Comparison of ENCODE assay signal across 8 cellular contexts in the genomic region with DNA sequence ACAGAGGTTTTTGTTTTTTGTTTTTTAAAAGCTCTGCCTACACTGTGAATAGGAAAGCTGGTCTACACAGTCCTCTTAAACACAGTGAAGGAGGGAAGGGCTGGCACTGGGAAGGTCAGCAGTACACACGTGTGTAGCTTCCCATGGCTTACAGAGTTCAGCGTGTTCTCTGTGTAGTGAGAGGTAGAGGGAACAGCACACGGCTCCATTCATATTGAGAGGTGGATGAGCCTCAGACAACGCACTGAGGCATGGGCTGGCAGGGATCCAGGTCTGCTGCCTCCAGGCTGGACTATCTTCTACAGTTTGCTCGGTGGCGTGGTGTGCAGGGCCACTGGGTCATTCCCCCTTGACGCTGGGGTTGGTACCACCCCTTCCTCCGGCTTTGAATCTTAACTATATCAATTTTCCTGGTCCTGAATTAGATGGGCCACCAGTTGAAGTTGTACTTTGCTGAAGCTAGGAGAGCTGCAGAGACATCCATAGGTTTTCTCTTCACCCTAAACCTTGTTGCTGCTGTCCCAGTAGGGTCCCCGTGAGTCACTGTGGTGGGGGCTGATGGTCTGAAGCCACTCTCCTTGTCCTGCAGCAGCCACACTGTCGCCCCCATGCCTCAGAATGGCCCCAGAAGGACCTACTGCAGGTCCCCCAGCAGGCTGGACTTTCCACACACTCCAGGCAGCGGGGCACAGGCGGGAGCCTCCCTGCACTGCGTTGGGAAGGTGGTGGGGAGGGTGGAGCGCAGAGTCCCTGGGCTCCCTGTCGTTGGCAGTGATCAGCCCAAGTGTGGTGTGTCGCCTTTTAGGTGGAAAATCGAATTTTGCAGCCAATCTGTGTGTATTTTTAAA. TPM values are rescaled to one million over a fixed set of nuclear protein-coding genes. Genes with fewer than 3 reads are reported as not detected.
DNase-seq lines count a peak whose midpoint lies in the region; ATAC-seq and TF ChIP-seq lines count a peak whose summit lies in the region.
"Had no signal": no experiment of that assay in that cellular context is flagged by ENCODE, and none has a peak within 500 bp of the region (broad histone marks: within the 10 kb centered on the region; RNA-seq: fewer than 3 reads in every experiment).

No MANE protein-coding gene starts in this region.

- peaks cover 9% of the 10 kb centered on the region for H3K4me1 ChIP-seq in colonic mucosa

- no peaks in the 10 kb centered on the region for H3K9me3 ChIP-seq in colonic mucosa

- no peak overlapping the region for H3K27ac Mint-ChIP-seq in activated naive CD4-positive, alpha-beta T cell treated with anti-CD3 and anti-CD28 coated beads for 36 hours
- H3K27ac Mint-ChIP-seq in activated naive CD4-positive, alpha-beta T cell treated with anti-CD3 and anti-CD28 coated beads, Interleukin-2, amount 50 U/mL, for 72 hours: peak overlapping the region in 1 of 2 donors; percentile 72
- peak overlapping the region; percentile 67 for H3K27ac Mint-ChIP-seq in stimulated activated naive B cell treated with anti-CD40 and anti-IgM and Interleukin-4, amounts not matched to agents 10 μg/mL and 1 μg/mL and 100 μg/mL, for 72 hours

- H3K27me3 ChIP-seq in colonic mucosa: no peaks in the 10 kb centered on the region

- H3K27ac ChIP-seq in colonic mucosa: no peak overlapping the region

- H3K9ac ChIP-seq in colonic mucosa (ENCODE audit: low read depth in 2 of 2, low read length in 2 of 2): no peak overlapping the region

- no peaks in the 10 kb centered on the region for H3K9me3 Mint-ChIP-seq in activated naive CD4-positive, alpha-beta T cell treated with anti-CD3 and anti-CD28 coated beads for 36 hours
- H3K9me3 Mint-ChIP-seq in activated naive CD4-positive, alpha-beta T cell treated with anti-CD3 and anti-CD28 coated beads, Interleukin-2, amount 50 U/mL, for 72 hours: no peaks in the 10 kb centered on the region
- H3K9me3 Mint-ChIP-seq in stimulated activated naive B cell treated with anti-CD40 and anti-IgM and Interleukin-4, amounts not matched to agents 10 μg/mL and 1 μg/mL and 100 μg/mL, for 72 hours: no peaks in the 10 kb centered on the region

- peaks cover 6% of the 10 kb centered on the region for H3K36me3 ChIP-seq in colonic mucosa

- H3K4me3 ChIP-seq in colonic mucosa: peak overlapping the region; percentile 92

- H3K36me3 Mint-ChIP-seq in activated naive CD4-positive, alpha-beta T cell treated with anti-CD3 and anti-CD28 coated beads for 36 hours (ENCODE audit: low read depth): peaks cover 3% of the 10 kb centered on the region
- peaks cover 8 to 9% of the 10 kb centered on the region in 2 donors for H3K36me3 Mint-ChIP-seq in activated naive CD4-positive, alpha-beta T cell treated with anti-CD3 and anti-CD28 coated beads, Interleukin-2, amount 50 U/mL, for 72 hours
- H3K36me3 Mint-ChIP-seq in stimulated activated naive B cell treated with anti-CD40 and anti-IgM and Interleukin-4, amounts not matched to agents 10 μg/mL and 1 μg/mL and 100 μg/mL, for 72 hours: peaks cover 22 to 26% of the 10 kb centered on the region in 2 donors

- ATAC-seq in activated naive CD4-positive, alpha-beta T cell treated with anti-CD3 and anti-CD28 coated beads, Interleukin-2, amount 50 U/mL, for 72 hours: no peak
- no peak for ATAC-seq in stimulated activated naive B cell treated with anti-CD40 and anti-IgM and Interleukin-4, amounts not matched to agents 10 μg/mL and 1 μg/mL and 100 μg/mL, for 72 hours (replicated peaks)
- no peak for ATAC-seq in HG02678 (IDR thresholded peaks at IDR 0.05; ENCODE audit: unreplicated experiment)

- CTCF ChIA-PET in activated naive CD4-positive, alpha-beta T cell treated with anti-CD3 and anti-CD28 coated beads for 36 hours (lab: Charles Lee): interaction anchor here (4.0 kb wide), 1 partner anchor 51 kb away, joined by 16 read pairs; no protein-coding TSS in a partner anchor

- H3K4me1 Mint-ChIP-seq in activated naive CD4-positive, alpha-beta T cell treated with anti-CD3 and anti-CD28 coated beads for 36 hours (ENCODE audit: low read depth): peaks cover 26% of the 10 kb centered on the region
- peaks cover 18 to 38% of the 10 kb centered on the region in 2 donors for H3K4me1 Mint-ChIP-seq in stimulated activated naive B cell treated with anti-CD40 and anti-IgM and Interleukin-4, amounts not matched to agents 10 μg/mL and 1 μg/mL and 100 μg/mL, for 72 hours

- TF ChIP-seq CTCF in colonic mucosa (IDR thresholded peaks at IDR 0.05): no peak

- no peak for DNase-seq in activated naive CD4-positive, alpha-beta T cell treated with anti-CD3 and anti-CD28 coated beads for 36 hours
- DNase-seq in activated naive CD4-positive, alpha-beta T cell treated with anti-CD3 and anti-CD28 coated beads, Interleukin-2, amount 50 U/mL, for 72 hours (ENCODE audit: low spot score in 2 of 2): no peak
- DNase-seq in colonic mucosa (no peak), hippocampal formation (lab: John Stamatoyannopoulos, UW) (no peak)
- DNase-seq in stimulated activated naive B cell treated with anti-CD40 and anti-IgM and Interleukin-4, amounts not matched to agents 10 μg/mL and 1 μg/mL and 100 μg/mL, for 72 hours: no peak

- intact Hi-C loops in activated naive CD4-positive, alpha-beta T cell treated with anti-CD3 and anti-CD28 coated beads for 36 hours (cut with micrococcal nuclease): no loop called here
- intact Hi-C loops in colonic mucosa (cut with DNase I): no loop called here

- peak overlapping the region; percentile 43 for H3K4me3 Mint-ChIP-seq in activated naive CD4-positive, alpha-beta T cell treated with anti-CD3 and anti-CD28 coated beads for 36 hours
- peak overlapping the region in 1 of 2 donors; percentile 32 for H3K4me3 Mint-ChIP-seq in stimulated activated naive B cell treated with anti-CD40 and anti-IgM and Interleukin-4, amounts not matched to agents 10 μg/mL and 1 μg/mL and 100 μg/mL, for 72 hours

- no peaks in the 10 kb centered on the region for H3K27me3 Mint-ChIP-seq in activated naive CD4-positive, alpha-beta T cell treated with anti-CD3 and anti-CD28 coated beads for 36 hours (ENCODE audit: low read depth)
- no peaks in the 10 kb centered on the region for H3K27me3 Mint-ChIP-seq in stimulated activated naive B cell treated with anti-CD40 and anti-IgM and Interleukin-4, amounts not matched to agents 10 μg/mL and 1 μg/mL and 100 μg/mL, for 72 hours

RNA-seq across cellular contexts. Expression of gene ARFGAP1, which starts 2.0 kb away (rescaled TPM):
- total RNA-seq in activated naive CD4-positive, alpha-beta T cell treated with anti-CD3 and anti-CD28 coated beads for 36 hours: 10 to 100 TPM; 82.4 to 89.4 TPM
- total RNA-seq in activated naive CD4-positive, alpha-beta T cell treated with anti-CD3 and anti-CD28 coated beads, Interleukin-2, amount 50 U/mL, for 72 hours: 100 to 1,000 TPM in 1 of 2 donors, 10 to 100 TPM in 1; 77.2 to 108 TPM
- 100 to 1,000 TPM in 1 of 2 donors, 10 to 100 TPM in 1; 66.9 to 109 TPM for total RNA-seq in colonic mucosa

RNA-seq across cellular contexts. Expression of gene COL20A1, which starts 18.4 kb away (rescaled TPM):
- under 1 TPM in 1 of 2 experiments, not detected in 1; 0.05 TPM for total RNA-seq in activated naive CD4-positive, alpha-beta T cell treated with anti-CD3 and anti-CD28 coated beads for 36 hours
- under 1 TPM in 1 of 2 donors, not detected in 1; 0.09 TPM for total RNA-seq in activated naive CD4-positive, alpha-beta T cell treated with anti-CD3 and anti-CD28 coated beads, Interleukin-2, amount 50 U/mL, for 72 hours
- total RNA-seq in colonic mucosa: not detected
- total RNA-seq: kidney epithelial cell had no signal

RNA-seq across cellular contexts. Expression of gene NKAIN4, which starts 20.3 kb away (rescaled TPM):
- total RNA-seq in activated naive CD4-positive, alpha-beta T cell treated with anti-CD3 and anti-CD28 coated beads for 36 hours: not detected
- total RNA-seq in activated naive CD4-positive, alpha-beta T cell treated with anti-CD3 and anti-CD28 coated beads, Interleukin-2, amount 50 U/mL, for 72 hours: not detected
- under 1 TPM in 1 of 2 donors, not detected in 1; 0.29 TPM for total RNA-seq in colonic mucosa
- total RNA-seq: cardiac septum had no signal

RNA-seq across cellular contexts. Expression of gene BIRC7, which starts 38.9 kb away (rescaled TPM):
- not detected for total RNA-seq in activated naive CD4-positive, alpha-beta T cell treated with anti-CD3 and anti-CD28 coated beads for 36 hours
- total RNA-seq in activated naive CD4-positive, alpha-beta T cell treated with anti-CD3 and anti-CD28 coated beads, Interleukin-2, amount 50 U/mL, for 72 hours: under 1 TPM in 1 of 2 donors, not detected in 1; 0.51 TPM
- not detected for total RNA-seq in colonic mucosa

RNA-seq across cellular contexts. Expression of gene YTHDF1, which starts 58.7 kb away (rescaled TPM):
- total RNA-seq in activated naive CD4-positive, alpha-beta T cell treated with anti-CD3 and anti-CD28 coated beads for 36 hours: 10 to 100 TPM; 27.6 to 27.8 TPM
- 10 to 100 TPM; 34.7 to 39.1 TPM for total RNA-seq in activated naive CD4-positive, alpha-beta T cell treated with anti-CD3 and anti-CD28 coated beads, Interleukin-2, amount 50 U/mL, for 72 hours
- total RNA-seq in colonic mucosa: 10 to 100 TPM; 35.4 to 38.7 TPM
